In the genomic region with DNA sequence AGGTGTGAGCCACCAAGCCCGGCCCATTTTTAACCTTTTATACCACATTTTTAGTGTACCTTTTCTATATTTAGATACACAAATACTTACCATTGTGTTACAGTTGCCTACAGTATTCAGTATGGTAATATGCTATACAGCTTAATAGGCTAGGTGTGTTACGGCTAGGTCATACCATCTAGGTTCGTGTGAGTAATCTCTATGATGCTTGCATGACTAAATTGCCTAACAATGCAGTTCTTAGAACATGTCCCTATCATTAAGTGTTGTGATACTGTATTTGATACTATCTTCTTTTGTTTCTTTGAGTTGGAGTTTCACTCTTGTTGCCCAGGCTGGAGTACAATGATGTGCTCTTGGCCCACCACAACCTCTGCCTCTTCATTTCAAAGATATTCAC, we compare ENCODE assay signal across 24 cellular contexts.
DNase-seq lines count a peak whose midpoint lies in the region; ATAC-seq, FAIRE-seq and TF ChIP-seq lines count a peak whose summit lies in the region.
"Had no signal": no experiment of that assay in that cellular context is flagged by ENCODE, and none has a peak within 500 bp of the region (broad histone marks: within the 10 kb centered on the region; RNA-seq: fewer than 3 reads in every experiment).

No MANE protein-coding gene starts in this region.

- peak; percentile 85 for ATAC-seq in esophagus mucosa
- ATAC-seq in aorta (ENCODE audit: low FRiP score): no peak
- ATAC-seq: GM23338 had no signal

- H3K36me3 ChIP-seq in thyroid gland (no peaks in the 10 kb centered on the region), aorta (ENCODE audit: control insufficient read depth in 1 of 2, insufficient read depth in 2 of 2, low read length in 1 of 2) (no peaks in the 10 kb centered on the region)
- H3K36me3 ChIP-seq: BLaER1 treated with 17β-estradiol and CSF1 and Interleukin-3, amounts not matched to agents 10 nM and 100 nM had no signal

- WGBS in thyroid gland, 2 donors: 97 to 99% methylated on average over 3 of the region's 3 CpGs
- 96 to 99% methylated on average over 3 of the region's 3 CpGs for WGBS in aorta, 2 donors

- FAIRE-seq in HTR-8/SVneo (lab: Jason Lieb, UNC): peak; percentile 49
- FAIRE-seq: D721Med, GM18507 had no signal

- CTCF ChIA-PET in RWPE1 (lab: Yijun Ruan, JAX): no interaction called here

- H3K4me1 ChIP-seq in thyroid gland: peaks cover 0 to 13% of the 10 kb centered on the region in 2 donors
- no peaks in the 10 kb centered on the region for H3K4me1 ChIP-seq in aorta (ENCODE audit: control insufficient read depth in 1 of 2, insufficient read depth in 2 of 2, low read length in 2 of 2)

- DNase-seq in HTR-8/SVneo (ENCODE audit: insufficient read length, low spot score) (no peak), RWPE1 (ENCODE audit: low spot score) (peak; percentile 28), renal cortical epithelial cell (ENCODE audit: low read depth) (peak; percentile 31), NCI-H2029 treated with DMSO at 0.1 percent for 48 hours (lab: John Stamatoyannopoulos, UW) (no peak), thyroid gland (no peak), aorta (no peak)
- DNase-seq: CD4-positive, alpha-beta T cell; H9; NCI-H1105 treated with DMSO at 0.1 percent for 48 hours; NCI-H146; NCI-H1930; NCI-H446 treated with DMSO at 0.1 percent for 48 hours; NCI-H526; NCI-H82; NK-92 treated with Interleukin-12 subunit alpha and Interleukin-12 subunit beta, amount 100 ng/mL, for 24 hours; PC-9; RPMI8226; SHP77 treated with DMSO at 0.1 percent for 48 hours had no signal

- POLR2A ChIA-PET in RWPE1 (lab: Yijun Ruan, JAX; ENCODE audit: low non-redundant PET): no interaction called here

- H3K9me3 ChIP-seq in thyroid gland (no peaks in the 10 kb centered on the region), aorta (ENCODE audit: control insufficient read depth, low read length) (no peaks in the 10 kb centered on the region)
- H3K9me3 ChIP-seq: BLaER1 treated with 17β-estradiol and CSF1 and Interleukin-3, amounts not matched to agents 10 nM and 100 nM had no signal

- H3K4me3 ChIP-seq in thyroid gland (replicated peaks in 1 of 3) (no peak overlapping the region), aorta (ENCODE audit: low read length in 2 of 2) (no peak overlapping the region)
- H3K4me3 ChIP-seq: BLaER1 treated with 17β-estradiol and CSF1 and Interleukin-3, amounts not matched to agents 10 nM and 100 nM; GM23338; PC-9 had no signal

- H3K27ac ChIP-seq in RWPE1 (no peak overlapping the region), thyroid gland (no peak overlapping the region), aorta (ENCODE audit: low read depth in 1 of 2, low read length in 2 of 2) (no peak overlapping the region)
- H3K27ac ChIP-seq: BLaER1 treated with 17β-estradiol and CSF1 and Interleukin-3, amounts not matched to agents 10 nM and 100 nM; HL-60; PC-9 had no signal

- intact Hi-C loops in thyroid gland (cut with DNase I): no loop called here
- intact Hi-C loops in aorta (cut with DNase I): no loop called here

- no peak for TF ChIP-seq CTCF in RWPE1 (conservative IDR thresholded peaks at IDR 0.05; ENCODE audit: low read depth)
- TF ChIP-seq CTCF in thyroid gland (IDR thresholded peaks at IDR 0.05): no peak

- no peaks in the 10 kb centered on the region for H3K27me3 ChIP-seq in thyroid gland
- H3K27me3 ChIP-seq in aorta (ENCODE audit: control insufficient read depth in 1 of 2, insufficient read depth in 2 of 2, low read length in 1 of 2): no peaks in the 10 kb centered on the region
- H3K27me3 ChIP-seq: BLaER1 treated with 17β-estradiol and CSF1 and Interleukin-3, amounts not matched to agents 10 nM and 100 nM had no signal

- no peak for TF ChIP-seq POLR2A in thyroid gland (IDR thresholded peaks at IDR 0.05)

Comparison
In these comparisons a context has a peak if more than half of its experiments do, and no peak if none do; other contexts are left out.
1. DNase-seq: peak in RWPE1 (single experiment) and renal cortical epithelial cell (single experiment); none in HTR-8/SVneo (single experiment), NCI-H2029 treated with DMSO at 0.1 percent for 48 hours (single experiment), thyroid gland (0 of 2) and aorta (0 of 2).